ENCODE assay signal across 1 cellular context in the genomic region with DNA sequence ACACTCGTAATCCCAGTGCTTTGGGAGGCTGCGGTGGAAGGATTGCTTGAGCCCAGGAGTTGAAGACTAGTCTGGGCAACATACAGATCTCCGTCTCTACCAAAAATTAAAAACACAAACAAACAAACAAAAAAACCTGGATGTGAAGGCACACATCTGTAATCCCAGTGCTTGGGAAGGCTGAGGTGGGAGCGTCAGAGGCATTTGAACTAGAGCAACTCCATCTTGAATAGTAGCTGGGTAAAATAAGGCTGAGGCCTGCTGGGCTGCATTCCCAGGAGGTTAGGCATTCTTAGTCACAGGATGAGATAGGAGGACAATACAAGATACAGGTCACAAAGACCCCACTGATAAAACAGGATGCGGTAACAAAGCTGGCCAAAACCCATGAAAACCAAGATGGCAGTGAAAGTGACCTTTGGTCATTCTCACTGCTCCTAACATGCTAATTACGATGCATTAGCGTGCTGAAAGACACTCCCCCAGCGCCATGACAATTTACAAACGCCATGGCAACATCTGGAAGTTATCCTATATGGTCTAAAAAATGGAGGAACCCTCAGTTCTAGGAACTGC.
TF ChIP-seq lines count a peak whose summit lies in the region.

No MANE protein-coding gene starts in this region.

TF ChIP-seq in K562, 482 proteins besides CTCF, POLR2A, EP300 and RAD21 (continued from another document):
- TF ChIP-seq PYGO2 (tag; IDR thresholded peaks at IDR 0.05) (peak; percentile 90), TEAD2 (tag; IDR thresholded peaks at IDR 0.05) (peak; percentile 82), RFX1 (IDR thresholded peaks at IDR 0.05) (peak; percentile 71), DIDO1 (tag; IDR thresholded peaks at IDR 0.05; ENCODE audit: low read depth) (peak; percentile 37; the same call in 1 of the 2 replicates), CREB3 (tag; conservative IDR thresholded peaks at IDR 0.05; ENCODE audit: low read depth) (peak; percentile 94), HDAC8 (tag; IDR thresholded peaks at IDR 0.05) (peak; percentile 90), THRB (CRISPR knock-in tag; conservative IDR thresholded peaks at IDR 0.05) (0 out of 2 replicates have a peak, but pooled peaks have one; percentile 43), TSHZ1 (CRISPR knock-in tag; IDR thresholded peaks at IDR 0.05) (peak; percentile 18; the same call in 1 of the 2 replicates), MEF2D (tag; conservative IDR thresholded peaks at IDR 0.05; ENCODE audit: low read depth) (peak; percentile 93), MAFG (tag; conservative IDR thresholded peaks at IDR 0.05) (peak; percentile 23; the same call in 1 of the 2 replicates), NFYB (IDR thresholded peaks at IDR 0.05; ENCODE audit: extremely low read depth, insufficient read length) (no peak), TEAD1 (CRISPR knock-in tag; IDR thresholded peaks at IDR 0.05) (peak in 1 of 2 experiments; percentile 76; a peak in 2 of 4 replicates), CXXC5 (CRISPR knock-in tag; IDR thresholded peaks at IDR 0.05) (peak; percentile 62), SMAD3 (CRISPR knock-in tag; conservative IDR thresholded peaks at IDR 0.05) (peak; percentile 49; the same call in 1 of the 2 replicates), HMGXB4 (CRISPR knock-in tag; IDR thresholded peaks at IDR 0.05) (no peak), CCAR2 (IDR thresholded peaks at IDR 0.05; ENCODE audit: low read depth, low read length) (no peak), GTF2F1 (IDR thresholded peaks at IDR 0.05; ENCODE audit: low read depth, low read length) (no peak), PTTG1 (tag; IDR thresholded peaks at IDR 0.05; ENCODE audit: low read depth) (peak; percentile 87), HSF4 (CRISPR knock-in tag; IDR thresholded peaks at IDR 0.05; ENCODE audit: borderline replicate concordance) (peak; percentile 59; the same call in 1 of the 2 replicates), NFE2L1 (tag; IDR thresholded peaks at IDR 0.05; ENCODE audit: borderline replicate concordance, low read depth) (peak; percentile 35; the same call in 1 of the 2 replicates), HBP1 (CRISPR knock-in tag; IDR thresholded peaks at IDR 0.05) (peak; percentile 77; the same call in 1 of the 2 replicates), CBFA2T3 (IDR thresholded peaks at IDR 0.05) (no peak), NR2C1 (IDR thresholded peaks at IDR 0.05) (no peak), NR2C1 (tag; IDR thresholded peaks at IDR 0.05) (peak; percentile 84), ZBTB17 (CRISPR knock-in tag; IDR thresholded peaks at IDR 0.05) (0 out of 2 replicates have a peak, but pooled peaks have one; percentile 22), ZNF695 (CRISPR knock-in tag; IDR thresholded peaks at IDR 0.05) (no peak), NR4A1 (CRISPR knock-in tag; IDR thresholded peaks at IDR 0.05) (no peak), NR4A1 (tag; IDR thresholded peaks at IDR 0.05) (peak; percentile 94), MEF2A (IDR thresholded peaks at IDR 0.05; ENCODE audit: control insufficient read depth, low read depth, low read length) (no peak), ZNF41 (CRISPR knock-in tag; conservative IDR thresholded peaks at IDR 0.05) (peak; percentile 71; the same call in 1 of the 2 replicates), PTRF (tag; IDR thresholded peaks at IDR 0.05) (peak; percentile 95)
- TF ChIP-seq, protein P1, sequence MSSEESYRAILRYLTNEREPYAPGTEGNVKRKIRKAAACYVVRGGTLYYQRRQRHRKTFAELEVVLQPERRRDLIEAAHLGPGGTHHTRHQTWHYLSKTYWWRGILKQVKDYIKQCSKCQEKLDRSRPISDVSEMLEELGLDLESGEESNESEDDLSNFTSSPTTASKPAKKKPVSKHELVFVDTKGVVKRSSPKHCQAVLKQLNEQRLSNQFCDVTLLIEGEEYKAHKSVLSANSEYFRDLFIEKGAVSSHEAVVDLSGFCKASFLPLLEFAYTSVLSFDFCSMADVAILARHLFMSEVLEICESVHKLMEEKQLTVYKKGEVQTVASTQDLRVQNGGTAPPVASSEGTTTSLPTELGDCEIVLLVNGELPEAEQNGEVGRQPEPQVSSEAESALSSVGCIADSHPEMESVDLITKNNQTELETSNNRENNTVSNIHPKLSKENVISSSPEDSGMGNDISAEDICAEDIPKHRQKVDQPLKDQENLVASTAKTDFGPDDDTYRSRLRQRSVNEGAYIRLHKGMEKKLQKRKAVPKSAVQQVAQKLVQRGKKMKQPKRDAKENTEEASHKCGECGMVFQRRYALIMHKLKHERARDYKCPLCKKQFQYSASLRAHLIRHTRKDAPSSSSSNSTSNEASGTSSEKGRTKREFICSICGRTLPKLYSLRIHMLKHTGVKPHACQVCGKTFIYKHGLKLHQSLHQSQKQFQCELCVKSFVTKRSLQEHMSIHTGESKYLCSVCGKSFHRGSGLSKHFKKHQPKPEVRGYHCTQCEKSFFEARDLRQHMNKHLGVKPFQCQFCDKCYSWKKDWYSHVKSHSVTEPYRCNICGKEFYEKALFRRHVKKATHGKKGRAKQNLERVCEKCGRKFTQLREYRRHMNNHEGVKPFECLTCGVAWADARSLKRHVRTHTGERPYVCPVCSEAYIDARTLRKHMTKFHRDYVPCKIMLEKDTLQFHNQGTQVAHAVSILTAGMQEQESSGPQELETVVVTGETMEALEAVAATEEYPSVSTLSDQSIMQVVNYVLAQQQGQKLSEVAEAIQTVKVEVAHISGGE (CRISPR knock-in tag; IDR thresholded peaks at IDR 0.05) = peak in 1 of 3 experiments; percentile 48; a peak in 2 of 6 replicates
- TF ChIP-seq, protein P2, sequence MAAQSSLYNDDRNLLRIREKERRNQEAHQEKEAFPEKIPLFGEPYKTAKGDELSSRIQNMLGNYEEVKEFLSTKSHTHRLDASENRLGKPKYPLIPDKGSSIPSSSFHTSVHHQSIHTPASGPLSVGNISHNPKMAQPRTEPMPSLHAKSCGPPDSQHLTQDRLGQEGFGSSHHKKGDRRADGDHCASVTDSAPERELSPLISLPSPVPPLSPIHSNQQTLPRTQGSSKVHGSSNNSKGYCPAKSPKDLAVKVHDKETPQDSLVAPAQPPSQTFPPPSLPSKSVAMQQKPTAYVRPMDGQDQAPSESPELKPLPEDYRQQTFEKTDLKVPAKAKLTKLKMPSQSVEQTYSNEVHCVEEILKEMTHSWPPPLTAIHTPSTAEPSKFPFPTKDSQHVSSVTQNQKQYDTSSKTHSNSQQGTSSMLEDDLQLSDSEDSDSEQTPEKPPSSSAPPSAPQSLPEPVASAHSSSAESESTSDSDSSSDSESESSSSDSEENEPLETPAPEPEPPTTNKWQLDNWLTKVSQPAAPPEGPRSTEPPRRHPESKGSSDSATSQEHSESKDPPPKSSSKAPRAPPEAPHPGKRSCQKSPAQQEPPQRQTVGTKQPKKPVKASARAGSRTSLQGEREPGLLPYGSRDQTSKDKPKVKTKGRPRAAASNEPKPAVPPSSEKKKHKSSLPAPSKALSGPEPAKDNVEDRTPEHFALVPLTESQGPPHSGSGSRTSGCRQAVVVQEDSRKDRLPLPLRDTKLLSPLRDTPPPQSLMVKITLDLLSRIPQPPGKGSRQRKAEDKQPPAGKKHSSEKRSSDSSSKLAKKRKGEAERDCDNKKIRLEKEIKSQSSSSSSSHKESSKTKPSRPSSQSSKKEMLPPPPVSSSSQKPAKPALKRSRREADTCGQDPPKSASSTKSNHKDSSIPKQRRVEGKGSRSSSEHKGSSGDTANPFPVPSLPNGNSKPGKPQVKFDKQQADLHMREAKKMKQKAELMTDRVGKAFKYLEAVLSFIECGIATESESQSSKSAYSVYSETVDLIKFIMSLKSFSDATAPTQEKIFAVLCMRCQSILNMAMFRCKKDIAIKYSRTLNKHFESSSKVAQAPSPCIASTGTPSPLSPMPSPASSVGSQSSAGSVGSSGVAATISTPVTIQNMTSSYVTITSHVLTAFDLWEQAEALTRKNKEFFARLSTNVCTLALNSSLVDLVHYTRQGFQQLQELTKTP (IDR thresholded peaks at IDR 0.05; ENCODE audit: low read depth in 1 of 2, partially characterized antibody in 2 of 2) = no peak
- TF ChIP-seq, protein P3, sequence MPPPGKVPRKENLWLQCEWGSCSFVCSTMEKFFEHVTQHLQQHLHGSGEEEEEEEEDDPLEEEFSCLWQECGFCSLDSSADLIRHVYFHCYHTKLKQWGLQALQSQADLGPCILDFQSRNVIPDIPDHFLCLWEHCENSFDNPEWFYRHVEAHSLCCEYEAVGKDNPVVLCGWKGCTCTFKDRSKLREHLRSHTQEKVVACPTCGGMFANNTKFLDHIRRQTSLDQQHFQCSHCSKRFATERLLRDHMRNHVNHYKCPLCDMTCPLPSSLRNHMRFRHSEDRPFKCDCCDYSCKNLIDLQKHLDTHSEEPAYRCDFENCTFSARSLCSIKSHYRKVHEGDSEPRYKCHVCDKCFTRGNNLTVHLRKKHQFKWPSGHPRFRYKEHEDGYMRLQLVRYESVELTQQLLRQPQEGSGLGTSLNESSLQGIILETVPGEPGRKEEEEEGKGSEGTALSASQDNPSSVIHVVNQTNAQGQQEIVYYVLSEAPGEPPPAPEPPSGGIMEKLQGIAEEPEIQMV (tag; conservative IDR thresholded peaks at IDR 0.05; ENCODE audit: low read depth) = peak; percentile 81
